Comparison of ENCODE assay signal across 14 cellular contexts in the genomic region with DNA sequence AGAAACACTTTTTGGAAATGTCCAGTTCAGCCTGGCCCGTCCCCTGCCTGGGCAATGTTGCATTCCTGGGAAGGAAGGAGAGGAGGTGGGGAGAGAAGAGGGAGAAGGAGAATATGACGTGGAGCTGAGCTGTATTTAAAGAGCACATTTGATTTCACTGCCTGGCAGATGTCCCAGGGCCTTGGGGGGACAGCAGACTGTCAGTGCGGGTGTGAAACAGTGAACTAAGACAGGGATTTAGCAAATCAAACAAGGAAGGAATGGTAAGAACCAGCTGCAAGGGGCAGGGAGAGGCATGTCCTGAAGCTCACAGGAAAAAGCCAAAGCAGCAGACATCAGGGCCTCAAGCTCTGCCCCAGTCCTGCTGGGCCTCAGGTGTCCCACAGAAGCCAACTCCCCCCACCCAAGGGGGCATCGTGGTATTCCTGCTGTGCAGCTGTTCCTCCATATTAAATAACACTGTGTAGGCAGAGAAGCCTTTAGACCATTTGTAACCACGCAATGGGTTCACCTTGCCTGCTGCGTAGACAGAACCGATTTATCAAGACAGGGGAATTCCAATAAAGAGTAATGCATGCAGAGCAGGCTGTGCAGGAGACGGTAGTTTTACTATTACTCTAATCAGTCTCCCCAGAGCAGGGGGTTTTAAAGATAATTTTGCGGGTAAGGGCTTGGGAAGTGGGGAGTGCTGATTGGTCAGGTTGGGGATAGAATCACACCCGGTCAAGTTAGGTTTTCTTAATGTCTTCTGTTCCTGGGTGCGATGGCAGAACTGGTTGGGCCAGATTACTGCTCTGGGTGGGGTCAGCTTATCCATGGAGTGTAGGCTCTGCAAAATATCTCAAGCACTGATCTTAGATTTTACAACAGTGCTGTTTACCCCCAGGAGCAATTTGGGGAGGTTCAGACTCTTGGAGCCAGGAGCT. TPM values are rescaled to one million over a fixed set of nuclear protein-coding genes. Genes with fewer than 3 reads are reported as not detected.
A peak's percentile ranks its signal among the peaks of the same experiment; 100 is the strongest.
DNase-seq lines count a peak whose midpoint lies in the region; FAIRE-seq and TF ChIP-seq lines count a peak whose summit lies in the region.
"Had no signal": no experiment of that assay in that cellular context is flagged by ENCODE, and none has a peak within 500 bp of the region (broad histone marks: within the 10 kb centered on the region; RNA-seq: fewer than 3 reads in every experiment).

No MANE protein-coding gene starts in this region.

- H3K9me3 ChIP-seq in thyroid gland = no peaks in the 10 kb centered on the region
- H3K9me3 ChIP-seq: A549 had no signal

- no peaks in the 10 kb centered on the region for H3K36me3 ChIP-seq in thyroid gland

- no peaks in the 10 kb centered on the region for H3K27me3 ChIP-seq in thyroid gland

- H3K4me3 ChIP-seq in thyroid gland (replicated peaks in 1 of 3) = no peak overlapping the region
- H3K4me3 ChIP-seq: A549 had no signal

- intact Hi-C loops in thyroid gland (cut with DNase I) = no loop called here

- TF ChIP-seq POLR2A in thyroid gland (IDR thresholded peaks at IDR 0.05) = no peak

- TF ChIP-seq CTCF in VCaP (conservative IDR thresholded peaks at IDR 0.05) (no peak), thyroid gland (IDR thresholded peaks at IDR 0.05) (no peak)

- H3K27ac ChIP-seq in VCaP (peak overlapping the region; percentile 81), thyroid gland (peak overlapping the region in 1 of 3 donors; percentile 61)

- DNase-seq in NCI-H524 (lab: John Stamatoyannopoulos, UW) (peak; percentile 22 to 74), NCI-H524 treated with DMSO at 0.1 percent for 48 hours (lab: John Stamatoyannopoulos, UW) (no peak), kidney tubule cell (ENCODE audit: low spot score) (peak; percentile 13), thyroid gland (peak; percentile 34 to 52), GM19238 (ENCODE audit: insufficient read length, low spot score) (no peak), HTR-8/SVneo (ENCODE audit: insufficient read length, low spot score) (no peak), NCI-H446 treated with DMSO at 0.1 percent for 48 hours (lab: John Stamatoyannopoulos, UW) (no peak)
- DNase-seq: activated naive CD4-positive, alpha-beta T cell treated with anti-CD3 and anti-CD28 coated beads, Interleukin-2, amount 50 U/mL, for 16 hours; effector memory CD8-positive, alpha-beta T cell; Kasumi-1; right cardiac atrium had no signal

- WGBS in thyroid gland, 2 donors = 51 to 59% methylated on average over 11 of the region's 11 CpGs

- FAIRE-seq in HTR-8/SVneo (lab: Jason Lieb, UNC) = no peak
- FAIRE-seq: A549, islet of Langerhans had no signal

- H3K4me1 ChIP-seq in thyroid gland = peaks cover 12 to 16% of the 10 kb centered on the region in 2 donors

RNA-seq across cellular contexts. Expression of a gene that starts 18.3 kb away (rescaled TPM):
- total RNA-seq in thyroid gland = under 1 TPM in 2 of 4 donors, not detected in 2; 0.11 to 0.40 TPM

Comparison
In these comparisons a context has a peak if more than half of its experiments do, and no peak if none do; other contexts are left out.
1. DNase-seq: peak in NCI-H524 (2 of 2), kidney tubule cell (single experiment) and thyroid gland (2 of 2); none in NCI-H524 treated with DMSO at 0.1 percent for 48 hours (single experiment), GM19238 (single experiment), HTR-8/SVneo (single experiment) and NCI-H446 treated with DMSO at 0.1 percent for 48 hours (single experiment).